In genomic region chr20:49272654-49273053, GRCh38 we compare ENCODE assay signal across 20 cellular contexts. TPM values are rescaled to one million over a fixed set of nuclear protein-coding genes. Genes with fewer than 3 reads are reported as not detected.
DNase-seq lines count a peak whose midpoint lies in the region; ATAC-seq, FAIRE-seq and TF ChIP-seq lines count a peak whose summit lies in the region.
"Had no signal": no experiment of that assay in that cellular context is flagged by ENCODE, and none has a peak within 500 bp of the region (broad histone marks: within the 10 kb centered on the region; RNA-seq: fewer than 3 reads in every experiment).

No MANE protein-coding gene starts in this region.

- peaks cover 72% of the 10 kb centered on the region for H3K4me1 Mint-ChIP-seq in activated naive CD4-positive, alpha-beta T cell treated with anti-CD3 and anti-CD28 coated beads, Interleukin-2, amount 10 ng/mL, durations not matched to agents 7 days and 5 days
- peaks cover 64% of the 10 kb centered on the region for H3K4me1 Mint-ChIP-seq in activated B cell treated with CpG ODN at 0.5 μM for 24 hours
- peaks cover 11% of the 10 kb centered on the region for H3K4me1 Mint-ChIP-seq in Caco-2 (ENCODE audit: low read depth, unreplicated experiment)

- H3K36me3 Mint-ChIP-seq in activated naive CD4-positive, alpha-beta T cell treated with anti-CD3 and anti-CD28 coated beads, Interleukin-2, amount 10 ng/mL, durations not matched to agents 7 days and 5 days = peaks cover 72% of the 10 kb centered on the region
- H3K36me3 Mint-ChIP-seq in activated B cell treated with CpG ODN at 0.5 μM for 24 hours (ENCODE audit: low read depth) (peaks cover 74% of the 10 kb centered on the region), Caco-2 (ENCODE audit: insufficient read depth, unreplicated experiment) (peaks cover 94% of the 10 kb centered on the region)

- H4K20me1 ChIP-seq in OCI-LY7 (ENCODE audit: insufficient read depth, low read length) = 0 out of 2 replicates have a peak, but pooled peaks cover 1% of the 10 kb centered on the region

- no TSS peak for BruUV-seq in Caco-2 (replicated peaks; lab: Mats Ljungman, UMichigan)
- BruUV-seq in OCI-LY7 (replicated peaks; lab: Mats Ljungman, UMichigan) = no TSS peak

- H3K9me3 Mint-ChIP-seq in activated naive CD4-positive, alpha-beta T cell treated with anti-CD3 and anti-CD28 coated beads, Interleukin-2, amount 10 ng/mL, durations not matched to agents 7 days and 5 days = peaks cover 7% of the 10 kb centered on the region
- peaks cover 6% of the 10 kb centered on the region for H3K9me3 Mint-ChIP-seq in activated B cell treated with CpG ODN at 0.5 μM for 24 hours
- H3K9me3 Mint-ChIP-seq in Caco-2 (ENCODE audit: unreplicated experiment) = no peaks in the 10 kb centered on the region
- H3K9me3 Mint-ChIP-seq: dendritic cell treated with granulocyte-macrophage colony-stimulating factor and Interleukin-4, amounts not matched to agents 40 ng/mL and 50 ng/mL, for 4 days had no signal

- H3K27me3 Mint-ChIP-seq in activated naive CD4-positive, alpha-beta T cell treated with anti-CD3 and anti-CD28 coated beads, Interleukin-2, amount 10 ng/mL, durations not matched to agents 7 days and 5 days = no peaks in the 10 kb centered on the region
- H3K27me3 Mint-ChIP-seq in activated B cell treated with CpG ODN at 0.5 μM for 24 hours = no peaks in the 10 kb centered on the region
- H3K27me3 Mint-ChIP-seq in Caco-2 (ENCODE audit: insufficient read depth, unreplicated experiment) = no peaks in the 10 kb centered on the region
- H3K27me3 Mint-ChIP-seq: dendritic cell treated with granulocyte-macrophage colony-stimulating factor and Interleukin-4, amounts not matched to agents 40 ng/mL and 50 ng/mL, for 4 days had no signal

- H3K9me3 ChIP-seq in small intestine (ENCODE audit: control insufficient read depth, low read depth) (no peaks in the 10 kb centered on the region), Caco-2 (no peaks in the 10 kb centered on the region), OCI-LY7 (ENCODE audit: low read length) (peaks cover 9% of the 10 kb centered on the region; the same call in 1 of the 2 replicates)
- H3K9me3 ChIP-seq: pancreas, SJSA1, spleen had no signal

- CTCF ChIA-PET in activated naive CD4-positive, alpha-beta T cell treated with anti-CD3 and anti-CD28 coated beads, Interleukin-2, amount 10 ng/mL, durations not matched to agents 7 days and 5 days (lab: Charles Lee) = no interaction called here
- CTCF ChIA-PET in activated B cell treated with CpG ODN at 0.5 μM for 24 hours (lab: Charles Lee) = interaction anchor here (1.1 kb wide), 1 partner anchor 56 kb away, joined by 4 read pairs; no protein-coding TSS in a partner anchor
- CTCF ChIA-PET in Caco-2 (lab: Charles Lee) = no interaction called here
- CTCF ChIA-PET in OCI-LY7 (lab: Charles Lee; ENCODE audit: unreplicated experiment) = no interaction called here

- WGBS in small intestine, 3 donors = 9 to 41% (median 9%) methylated on average over 1 of the region's 1 CpG

- no peak overlapping the region for H3K27ac ChIP-seq in small intestine (ENCODE audit: low read depth in 1 of 2, low read length in 1 of 2)
- H3K27ac ChIP-seq in OCI-LY7 (ENCODE audit: low read depth, low read length, poor library complexity, severe bottlenecking) = no peak overlapping the region
- H3K27ac ChIP-seq: pancreas, SJSA1 had no signal

- H3K9me2 ChIP-seq in OCI-LY7 (ENCODE audit: insufficient read depth, low read length) = no peaks in the 10 kb centered on the region

- DNase-seq in activated naive CD4-positive, alpha-beta T cell treated with anti-CD3 and anti-CD28 coated beads, Interleukin-2, amount 10 ng/mL, durations not matched to agents 7 days and 5 days = no peak
- DNase-seq in activated naive CD4-positive, alpha-beta T cell treated with anti-CD3 and anti-CD28 coated beads, Interleukin-2, amount 50 U/mL, for 16 hours = no peak
- DNase-seq in activated B cell treated with CpG ODN at 0.5 μM for 24 hours = no peak
- peak; percentile 49 for DNase-seq in small intestine
- DNase-seq in Caco-2 = no peak
- DNase-seq in OCI-LY7 (ENCODE audit: low spot score) = no peak
- DNase-seq in superior temporal gyrus (ENCODE audit: extremely low spot score) = no peak
- DNase-seq: glutamatergic neuron, GOT3, NCI-H1436 treated with DMSO at 0.1 percent for 48 hours, NCI-H345, pancreas, spleen, substantia nigra had no signal

- POLR2A ChIA-PET in activated B cell treated with CpG ODN at 0.5 μM for 24 hours (lab: Charles Lee) (interaction anchor here (0.6 to 0.7 kb wide), 2 partner anchors 13 to 15 kb away, joined by 3 to 5 read pairs; no protein-coding TSS in a partner anchor), Caco-2 (lab: Charles Lee) (no interaction called here), OCI-LY7 (lab: Charles Lee) (no interaction called here)

- H3K4me3 Mint-ChIP-seq in activated naive CD4-positive, alpha-beta T cell treated with anti-CD3 and anti-CD28 coated beads, Interleukin-2, amount 10 ng/mL, durations not matched to agents 7 days and 5 days = peak overlapping the region; percentile 33
- no peak overlapping the region for H3K4me3 Mint-ChIP-seq in activated B cell treated with CpG ODN at 0.5 μM for 24 hours
- no peak overlapping the region for H3K4me3 Mint-ChIP-seq in Caco-2 (ENCODE audit: unreplicated experiment)
- H3K4me3 Mint-ChIP-seq: dendritic cell treated with granulocyte-macrophage colony-stimulating factor and Interleukin-4, amounts not matched to agents 40 ng/mL and 50 ng/mL, for 4 days; mesothelial cell of epicardium had no signal

- H3K4me3 ChIP-seq in small intestine (ENCODE audit: low read depth in 1 of 2, low read length in 2 of 2) (no peak overlapping the region), Caco-2 (ENCODE audit: low read depth, low read length) (no peak overlapping the region), OCI-LY7 (ENCODE audit: low read depth, low read length, poor library complexity, severe bottlenecking) (no peak overlapping the region)
- H3K4me3 ChIP-seq: K562, pancreas, SJSA1, spleen had no signal

- peaks cover 13 to 18% of the 10 kb centered on the region in 2 donors for H3K36me3 ChIP-seq in small intestine (ENCODE audit: control insufficient read depth in 2 of 2, insufficient read depth in 2 of 2, low read length in 2 of 2)
- H3K36me3 ChIP-seq in Caco-2 (ENCODE audit: control insufficient read depth, insufficient read depth, low read length) = peaks cover 7% of the 10 kb centered on the region
- H3K36me3 ChIP-seq in OCI-LY7 (ENCODE audit: insufficient read depth, low read length) = peaks cover 74% of the 10 kb centered on the region

- intact Hi-C loops in activated B cell treated with CpG ODN at 0.5 μM for 24 hours (cut with micrococcal nuclease) = loop anchor here (10.0 kb wide), 2 partner anchors 448 to 1242 kb away; partner anchors contain the start of genes PREX1 and PTPN1
- intact Hi-C loops in Caco-2 (cut with micrococcal nuclease; ENCODE audit: unreplicated experiment) = no loop called here
- intact Hi-C loops in OCI-LY7 (cut with micrococcal nuclease; ENCODE audit: unreplicated experiment) = loop anchor here (10.0 kb wide), 1 partner anchor 842 kb away; the partner anchor contains the start of gene UBE2V1

- H3K27me3 ChIP-seq in small intestine (ENCODE audit: control insufficient read depth in 2 of 2, insufficient read depth in 2 of 2, low read length in 2 of 2) = no peaks in the 10 kb centered on the region
- no peaks in the 10 kb centered on the region for H3K27me3 ChIP-seq in Caco-2 (replicated peaks; ENCODE audit: control insufficient read depth, insufficient read depth, low read length)
- H3K27me3 ChIP-seq: pancreas, SJSA1, spleen had no signal

- peaks cover 3 to 14% of the 10 kb centered on the region in 2 donors for H3K4me1 ChIP-seq in small intestine (ENCODE audit: control insufficient read depth in 2 of 2, insufficient read depth in 1 of 2, low read depth in 1 of 2, low read length in 1 of 2)
- H3K4me1 ChIP-seq in Caco-2 = peaks cover 6% of the 10 kb centered on the region; the same call in 1 of the 2 replicates
- H3K4me1 ChIP-seq in OCI-LY7 (ENCODE audit: insufficient read depth, low read length, poor library complexity, severe bottlenecking) = peaks cover 34% of the 10 kb centered on the region

- peak overlapping the region; percentile 80 for H3K27ac Mint-ChIP-seq in activated naive CD4-positive, alpha-beta T cell treated with anti-CD3 and anti-CD28 coated beads, Interleukin-2, amount 10 ng/mL, durations not matched to agents 7 days and 5 days
- H3K27ac Mint-ChIP-seq in activated B cell treated with CpG ODN at 0.5 μM for 24 hours (peak overlapping the region; percentile 53), Caco-2 (ENCODE audit: unreplicated experiment) (no peak overlapping the region)
- H3K27ac Mint-ChIP-seq: dendritic cell treated with granulocyte-macrophage colony-stimulating factor and Interleukin-4, amounts not matched to agents 40 ng/mL and 50 ng/mL, for 4 days; mesothelial cell of epicardium had no signal

- no peak overlapping the region for H2AFZ ChIP-seq in OCI-LY7 (ENCODE audit: low read length)

- TF ChIP-seq CTCF in activated B cell treated with CpG ODN at 0.5 μM for 24 hours (IDR thresholded peaks at IDR 0.05) (no peak), Caco-2 (IDR thresholded peaks at IDR 0.05; ENCODE audit: insufficient read depth in 1 of 2, low read depth in 1 of 2, low read length in 1 of 2, severe bottlenecking in 1 of 2, unreplicated experiment in 1 of 2) (no peak), OCI-LY7 (conservative IDR thresholded peaks at IDR 0.05; ENCODE audit: low read length) (no peak)

- FAIRE-seq in small intestine (lab: Jason Lieb, UNC) = no peak
- FAIRE-seq: K562, pancreas, TTC549 had no signal

- peaks cover 78% of the 10 kb centered on the region for H3K79me2 ChIP-seq in OCI-LY7 (ENCODE audit: insufficient read depth, low read depth, low read length)

- no peak overlapping the region for H3K4me2 ChIP-seq in OCI-LY7 (ENCODE audit: low read length)

- peak; percentile 44 for ATAC-seq in GM19351 (IDR thresholded peaks at IDR 0.05; ENCODE audit: unreplicated experiment)
- no peak for ATAC-seq in activated B cell treated with CpG ODN at 0.5 μM for 24 hours (ENCODE audit: low read depth)
- ATAC-seq: K562, pancreas had no signal

RNA-seq across cellular contexts. Expression of gene ZNFX1, which starts 5.2 kb away (rescaled TPM):
- total RNA-seq in activated B cell treated with CpG ODN at 0.5 μM for 24 hours (49.6 and 51.9 TPM in 2 replicates), Caco-2 (2022) (34.0 and 34.7 TPM in 2 replicates), OCI-LY7 (2022) (17.1 and 17.6 TPM in 2 replicates)
- 10 to 100 TPM in 2 of 3 donors, 1 to 10 TPM in 1; 9.9 to 13.4 (median 11.9) TPM for polyA plus RNA-seq in small intestine
- 14.9 and 15.1 TPM in 2 replicates for total RNA-seq in OCI-LY7 (2014; rRNA removed; shearing (Covaris generic))

RNA-seq across cellular contexts. Expression of gene DDX27, which starts 53.4 kb away (rescaled TPM):
- 76.5 and 78.4 TPM in 2 replicates for total RNA-seq in activated B cell treated with CpG ODN at 0.5 μM for 24 hours
- 10 to 100 TPM; 32.0 to 36.6 (median 33.2) TPM for polyA plus RNA-seq in small intestine
- total RNA-seq in Caco-2 (2022) = 146 and 148 TPM in 2 replicates
- total RNA-seq in OCI-LY7 (2014; rRNA removed; shearing (Covaris generic)) = 48.2 and 53.9 TPM in 2 replicates
- total RNA-seq in OCI-LY7 (2022) = 54.3 and 57.0 TPM in 2 replicates
